In genomic region chr18:62839874-62840713, GRCh38 we compare ENCODE assay signal across 17 cellular contexts.
A peak's percentile ranks its signal among the peaks of the same experiment; 100 is the strongest.
DNase-seq lines count a peak whose midpoint lies in the region; ATAC-seq and TF ChIP-seq lines count a peak whose summit lies in the region.
"Had no signal": no experiment of that assay in that cellular context is flagged by ENCODE, and none has a peak within 500 bp of the region (broad histone marks: within the 10 kb centered on the region; RNA-seq: fewer than 3 reads in every experiment).

No MANE protein-coding gene starts in this region.

- no peaks in the 10 kb centered on the region for H3K36me3 ChIP-seq in tibial nerve
- H3K36me3 ChIP-seq: esophagus muscularis mucosa, SJSA1, upper lobe of right lung had no signal

- H3K4me3 Mint-ChIP-seq in Calu3 (ENCODE audit: low read depth, unreplicated experiment), result no peak overlapping the region
- peak overlapping the region; percentile 31 to 55; a peak in 4 of 5 replicates for H3K4me3 Mint-ChIP-seq in H9
- no peak overlapping the region for H3K4me3 Mint-ChIP-seq in activated CD8-positive, alpha-beta T cell treated with anti-CD3 and anti-CD28 coated beads, Interleukin-2, amount 10 ng/mL, durations not matched to agents 7 days and 5 days
- H3K4me3 Mint-ChIP-seq: activated naive CD8-positive, alpha-beta T cell treated with anti-CD3 and anti-CD28 coated beads for 36 hours; mesothelial cell of epicardium had no signal

- CTCF ChIA-PET in Calu3 (lab: Charles Lee), result no interaction called here
- CTCF ChIA-PET in activated CD8-positive, alpha-beta T cell treated with anti-CD3 and anti-CD28 coated beads, Interleukin-2, amount 10 ng/mL, durations not matched to agents 7 days and 5 days (lab: Charles Lee), result no interaction called here

- no peak for DNase-seq in Calu3
- no peak for DNase-seq in H9
- DNase-seq in amniotic epithelial cell (ENCODE audit: low read depth), result peak; percentile 49
- no peak for DNase-seq in left lobe of liver (ENCODE audit: low spot score)
- no peak for DNase-seq in DMS 273 treated with DMSO at 0.1 percent for 48 hours (lab: John Stamatoyannopoulos, UW)
- no peak for DNase-seq in NCI-H526 (lab: John Stamatoyannopoulos, UW)
- no peak for DNase-seq in tibial nerve (ENCODE audit: low spot score in 2 of 2)
- no peak for DNase-seq in activated CD8-positive, alpha-beta T cell treated with anti-CD3 and anti-CD28 coated beads, Interleukin-2, amount 10 ng/mL, durations not matched to agents 7 days and 5 days
- DNase-seq: activated naive CD8-positive, alpha-beta T cell treated with anti-CD3 and anti-CD28 coated beads for 36 hours; AML-193; NCI-H1436 treated with DMSO at 0.1 percent for 48 hours; NCI-H82; stimulated activated CD4-positive, alpha-beta T cell treated with anti-CD3 and anti-CD28 coated beads, Interleukin-15, amount 100 ng/mL, for 24 hours; upper lobe of right lung had no signal

- H2AFZ ChIP-seq in H9 (ENCODE audit: low read length), result no peak overlapping the region

- intact Hi-C loops in Calu3 (cut with micrococcal nuclease; ENCODE audit: unreplicated experiment), result no loop called here

- peak overlapping the region; percentile 78 for H3K27ac ChIP-seq in H9 (ENCODE audit: insufficient read length, low read depth, low read length)
- no peak overlapping the region for H3K27ac ChIP-seq in tibial nerve
- H3K27ac ChIP-seq: esophagus muscularis mucosa, SJSA1, upper lobe of right lung had no signal

- no peak overlapping the region for H4K8ac ChIP-seq in H9 (replicated peaks; ENCODE audit: insufficient read length, low read depth, low read length)

- no peak overlapping the region for H2BK12ac ChIP-seq in H9 (ENCODE audit: insufficient read length, low read depth, low read length)

- H3K9me3 Mint-ChIP-seq in Calu3 (ENCODE audit: low read depth, unreplicated experiment), result no peaks in the 10 kb centered on the region
- H3K9me3 Mint-ChIP-seq in H9, result no peaks in the 10 kb centered on the region
- no peaks in the 10 kb centered on the region for H3K9me3 Mint-ChIP-seq in activated CD8-positive, alpha-beta T cell treated with anti-CD3 and anti-CD28 coated beads, Interleukin-2, amount 10 ng/mL, durations not matched to agents 7 days and 5 days (ENCODE audit: insufficient read depth)
- H3K9me3 Mint-ChIP-seq: activated naive CD8-positive, alpha-beta T cell treated with anti-CD3 and anti-CD28 coated beads for 36 hours had no signal

- H4K5ac ChIP-seq in H9 (ENCODE audit: insufficient read length, low read depth, low read length), result no peak overlapping the region

- no peaks in the 10 kb centered on the region for H3K9me3 ChIP-seq in H9 (ENCODE audit: control insufficient read depth, low read depth, low read length)
- no peaks in the 10 kb centered on the region for H3K9me3 ChIP-seq in tibial nerve
- H3K9me3 ChIP-seq: esophagus muscularis mucosa, SJSA1, upper lobe of right lung had no signal

- no peak overlapping the region for H3K18ac ChIP-seq in H9 (ENCODE audit: insufficient read length, low read depth, low read length)

- no peak overlapping the region for H3K9ac ChIP-seq in H9 (ENCODE audit: extremely low read depth, insufficient read length, low read length)

- H2AK5ac ChIP-seq in H9 (ENCODE audit: insufficient read length, low read length), result no peak overlapping the region

- no peak overlapping the region for H3K4ac ChIP-seq in H9 (ENCODE audit: low read depth, low read length)

- H3K4me1 ChIP-seq in H9 (ENCODE audit: insufficient read depth, low read length), result peaks cover 8% of the 10 kb centered on the region
- no peaks in the 10 kb centered on the region for H3K4me1 ChIP-seq in tibial nerve
- H3K4me1 ChIP-seq: SJSA1, upper lobe of right lung had no signal

- no peak overlapping the region for H3K14ac ChIP-seq in H9 (ENCODE audit: insufficient read depth, low read length)

- H3K27me3 Mint-ChIP-seq in Calu3 (ENCODE audit: unreplicated experiment) (no peaks in the 10 kb centered on the region), H9 (ENCODE audit: low read depth) (no peaks in the 10 kb centered on the region)
- no peaks in the 10 kb centered on the region for H3K27me3 Mint-ChIP-seq in activated CD8-positive, alpha-beta T cell treated with anti-CD3 and anti-CD28 coated beads, Interleukin-2, amount 10 ng/mL, durations not matched to agents 7 days and 5 days (ENCODE audit: low read depth)
- H3K27me3 Mint-ChIP-seq: activated naive CD8-positive, alpha-beta T cell treated with anti-CD3 and anti-CD28 coated beads for 36 hours had no signal

- no peak overlapping the region for H2BK20ac ChIP-seq in H9 (ENCODE audit: low read depth, low read length, poor library complexity, severe bottlenecking)

- H3K4me3 ChIP-seq in tibial nerve, result no peak overlapping the region
- H3K4me3 ChIP-seq: esophagus muscularis mucosa, SJSA1, upper lobe of right lung had no signal

- no peaks in the 10 kb centered on the region for H4K20me1 ChIP-seq in H9 (ENCODE audit: control insufficient read depth, insufficient read depth, insufficient read length)

- H3K4me1 Mint-ChIP-seq in Calu3 (ENCODE audit: low read depth, unreplicated experiment) (peaks cover 36% of the 10 kb centered on the region), H9 (peaks cover 45 to 52% of the 10 kb centered on the region in 2 experiments)
- peaks cover 6% of the 10 kb centered on the region for H3K4me1 Mint-ChIP-seq in activated CD8-positive, alpha-beta T cell treated with anti-CD3 and anti-CD28 coated beads, Interleukin-2, amount 10 ng/mL, durations not matched to agents 7 days and 5 days (ENCODE audit: low read depth)
- H3K4me1 Mint-ChIP-seq: mesothelial cell of epicardium had no signal

- no peak for TF ChIP-seq POLR2A in tibial nerve (IDR thresholded peaks at IDR 0.05)

- no peak overlapping the region for H4K91ac ChIP-seq in H9 (ENCODE audit: insufficient read length, low read depth, low read length)

- H3K27ac Mint-ChIP-seq in Calu3 (ENCODE audit: unreplicated experiment), result peak overlapping the region; percentile 86
- peak overlapping the region; percentile 95 to 98 (median 95); a peak in 6 of 7 replicates for H3K27ac Mint-ChIP-seq in H9
- no peak overlapping the region for H3K27ac Mint-ChIP-seq in activated CD8-positive, alpha-beta T cell treated with anti-CD3 and anti-CD28 coated beads, Interleukin-2, amount 10 ng/mL, durations not matched to agents 7 days and 5 days
- H3K27ac Mint-ChIP-seq: activated naive CD8-positive, alpha-beta T cell treated with anti-CD3 and anti-CD28 coated beads for 36 hours; mesothelial cell of epicardium had no signal

- peaks cover 12% of the 10 kb centered on the region; the same call in 1 of the 2 replicates for H3K79me2 ChIP-seq in H9 (ENCODE audit: insufficient read depth, low read length)

- H3K27me3 ChIP-seq in H9 (ENCODE audit: insufficient read depth, low read length) (no peaks in the 10 kb centered on the region), tibial nerve (no peaks in the 10 kb centered on the region)
- H3K27me3 ChIP-seq: esophagus muscularis mucosa, SJSA1, upper lobe of right lung had no signal

- H3K79me1 ChIP-seq in H9 (ENCODE audit: insufficient read depth, low read depth, low read length, poor library complexity, severe bottlenecking), result peaks cover 8% of the 10 kb centered on the region

- peak overlapping the region; percentile 30 for H3K4me2 ChIP-seq in H9 (ENCODE audit: insufficient read depth, insufficient read length, low read length)

- no CpG with 5 or more reads among the region's 2 CpGs for WGBS in H9 (ENCODE audit: extremely low coverage, insufficient read length, low lambda C conversion rate)
- WGBS in tibial nerve, 2 donors, result 84 to 92% methylated on average over 2 of the region's 2 CpGs

- POLR2A ChIA-PET in activated CD8-positive, alpha-beta T cell treated with anti-CD3 and anti-CD28 coated beads, Interleukin-2, amount 10 ng/mL, durations not matched to agents 7 days and 5 days (lab: Charles Lee), result no interaction called here

- TF ChIP-seq EP300 in tibial nerve (IDR thresholded peaks at IDR 0.05), result no peak

- H3T11ph ChIP-seq in H9 (ENCODE audit: low read length), result no peak overlapping the region

- no peak for TF ChIP-seq CTCF in Calu3 (IDR thresholded peaks at IDR 0.05; ENCODE audit: unreplicated experiment)
- TF ChIP-seq CTCF in H9 (conservative IDR thresholded peaks at IDR 0.05), result no peak
- no peak for TF ChIP-seq CTCF in tibial nerve (IDR thresholded peaks at IDR 0.05)

- no peak overlapping the region for H3K56ac ChIP-seq in H9 (ENCODE audit: insufficient read length, low read depth, low read length)

- H3K36me3 Mint-ChIP-seq in Calu3 (ENCODE audit: insufficient read depth, unreplicated experiment) (no peaks in the 10 kb centered on the region), H9 (ENCODE audit: insufficient read depth in 1 of 3, low read depth in 3 of 3) (peaks cover 9 to 10% (median 10%) of the 10 kb centered on the region in 3 experiments; a peak in 5 of 7 replicates)
- H3K36me3 Mint-ChIP-seq in activated CD8-positive, alpha-beta T cell treated with anti-CD3 and anti-CD28 coated beads, Interleukin-2, amount 10 ng/mL, durations not matched to agents 7 days and 5 days (ENCODE audit: low read depth), result peaks cover 5% of the 10 kb centered on the region

- ATAC-seq in left lobe of liver, result peak; percentile 71
- ATAC-seq in activated CD8-positive, alpha-beta T cell treated with anti-CD3 and anti-CD28 coated beads, Interleukin-2, amount 10 ng/mL, durations not matched to agents 7 days and 5 days, result no peak
- ATAC-seq: upper lobe of right lung had no signal

- no peak overlapping the region for H3K23ac ChIP-seq in H9 (ENCODE audit: insufficient read length, low read depth, low read length)

- H2BK15ac ChIP-seq in H9 (ENCODE audit: low read depth, low read length), result no peak overlapping the region

- H2BK5ac ChIP-seq in H9 (ENCODE audit: insufficient read length, low read length), result no peak overlapping the region

- H3K23me2 ChIP-seq in H9 (ENCODE audit: insufficient read length, low read depth, low read length, poor library complexity, severe bottlenecking), result no peaks in the 10 kb centered on the region

- BruUV-seq in Calu3 (replicated peaks; lab: Mats Ljungman, UMichigan), result no TSS peak

- no peak overlapping the region for H2BK120ac ChIP-seq in H9 (ENCODE audit: low read depth, low read length, poor library complexity, severe bottlenecking)

Comparison
In these comparisons a context has a peak if more than half of its experiments do, and no peak if none do; other contexts are left out.
1. H3K4me3 Mint-ChIP-seq: peak in H9 (2 of 2); none in Calu3 (single experiment) and activated CD8-positive, alpha-beta T cell treated with anti-CD3 and anti-CD28 coated beads, Interleukin-2, amount 10 ng/mL, durations not matched to agents 7 days and 5 days (single experiment).